Comparison of ENCODE assay signal across 8 cellular contexts in genomic region chr2:112181571-112182290, GRCh38. TPM values are rescaled to one million over a fixed set of nuclear protein-coding genes. Genes with fewer than 3 reads are reported as not detected.
A peak's percentile ranks its signal among the peaks of the same experiment; 100 is the strongest.
DNase-seq lines count a peak whose midpoint lies in the region; ATAC-seq and TF ChIP-seq lines count a peak whose summit lies in the region.

No MANE protein-coding gene starts in this region.

- H3K27me3 ChIP-seq in heart left ventricle = peaks cover 0 to 23% (median 17%) of the 10 kb centered on the region in 9 donors
- no peaks in the 10 kb centered on the region for H3K27me3 ChIP-seq in thymus (ENCODE audit: control insufficient read depth, insufficient read depth)

- peak overlapping the region in 1 of 12 donors; percentile 26 for H3K4me3 ChIP-seq in heart left ventricle
- peak overlapping the region; percentile 11 for H3K4me3 ChIP-seq in thymus (ENCODE audit: low read length)

- no peak for TF ChIP-seq POLR2A in heart left ventricle (IDR thresholded peaks at IDR 0.05)

- WGBS in heart left ventricle, 4 donors = 22 to 39% (median 25%) methylated on average over 21 to 54 of the region's 54 CpGs
- WGBS in thymus = 30% methylated on average over 54 of the region's 54 CpGs

- DNase-seq in heart left ventricle = no peak
- DNase-seq in Right ventricle myocardium inferior (ENCODE audit: missing footprints) = no peak
- DNase-seq in activated T-cell treated with anti-CD3 and anti-CD28 coated beads, Interleukin-2, amount 50 U/mL, for 1 hour = peak; percentile 82
- peak; percentile 80 for DNase-seq in left kidney (ENCODE audit: low read depth, low spot score)
- no peak for DNase-seq in NCI-H446 treated with DMSO at 0.1 percent for 48 hours (lab: John Stamatoyannopoulos, UW)
- no peak for DNase-seq in MV-4-11 (lab: John Stamatoyannopoulos, UW)

- intact Hi-C loops in heart left ventricle (cut with DNase I) (no loop called here), Right ventricle myocardium inferior (cut with DNase I) (no loop called here)

- ATAC-seq in heart left ventricle (peak in 3 of 4 donors; percentile 14 to 42 (median 37)), Right ventricle myocardium inferior (no peak), HG03354 (IDR thresholded peaks at IDR 0.05; ENCODE audit: poor library complexity, severe bottlenecking, unreplicated experiment) (no peak)

- peaks cover 0 to 3% (median 0%) of the 10 kb centered on the region in 12 donors for H3K9me3 ChIP-seq in heart left ventricle
- H3K9me3 ChIP-seq in thymus (ENCODE audit: control insufficient read depth) = no peaks in the 10 kb centered on the region

- H3K4me1 ChIP-seq in heart left ventricle = peaks cover 0 to 5% (median 0%) of the 10 kb centered on the region in 12 donors
- peaks cover 23% of the 10 kb centered on the region for H3K4me1 ChIP-seq in thymus (ENCODE audit: control insufficient read depth, insufficient read depth, low read length)

- TF ChIP-seq CTCF in heart left ventricle (IDR thresholded peaks at IDR 0.05) = no peak

- H3K36me3 ChIP-seq in heart left ventricle = no peaks in the 10 kb centered on the region
- H3K36me3 ChIP-seq in thymus (ENCODE audit: control insufficient read depth, insufficient read depth) = no peaks in the 10 kb centered on the region

- no peak overlapping the region for H3K27ac ChIP-seq in heart left ventricle
- H3K27ac ChIP-seq in thymus (ENCODE audit: low read depth) = peak overlapping the region; percentile 5

RNA-seq across cellular contexts. Expression of gene FBLN7, which starts 43.5 kb away (rescaled TPM):
- 1 to 10 TPM in 3 of 9 donors, under 1 TPM in 5, not detected in 1; 0.35 to 2.9 (median 0.74) TPM for total RNA-seq in heart left ventricle
- polyA plus RNA-seq in heart left ventricle = under 1 TPM; 0.23 to 0.44 TPM
- total RNA-seq in Right ventricle myocardium inferior = 0.54 TPM
- 4.8 TPM for polyA plus RNA-seq in thymus

Comparison
In these comparisons a context has a peak if more than half of its experiments do, and no peak if none do; other contexts are left out.
1. ATAC-seq: peak in heart left ventricle (3 of 4); none in Right ventricle myocardium inferior (single experiment) and HG03354 (single experiment).
2. DNase-seq: peak in activated T-cell treated with anti-CD3 and anti-CD28 coated beads, Interleukin-2, amount 50 U/mL, for 1 hour (single experiment) and left kidney (single experiment); none in heart left ventricle (0 of 5), Right ventricle myocardium inferior (single experiment), NCI-H446 treated with DMSO at 0.1 percent for 48 hours (single experiment) and MV-4-11 (single experiment).